Comparison of ENCODE assay signal across 9 cellular contexts in genomic region chr11:85664561-85665481, GRCh38.
DNase-seq lines count a peak whose midpoint lies in the region; ATAC-seq, FAIRE-seq and TF ChIP-seq lines count a peak whose summit lies in the region.
"Had no signal": no experiment of that assay in that cellular context is flagged by ENCODE, and none has a peak within 500 bp of the region (broad histone marks: within the 10 kb centered on the region; RNA-seq: fewer than 3 reads in every experiment).

A gene with protein sequence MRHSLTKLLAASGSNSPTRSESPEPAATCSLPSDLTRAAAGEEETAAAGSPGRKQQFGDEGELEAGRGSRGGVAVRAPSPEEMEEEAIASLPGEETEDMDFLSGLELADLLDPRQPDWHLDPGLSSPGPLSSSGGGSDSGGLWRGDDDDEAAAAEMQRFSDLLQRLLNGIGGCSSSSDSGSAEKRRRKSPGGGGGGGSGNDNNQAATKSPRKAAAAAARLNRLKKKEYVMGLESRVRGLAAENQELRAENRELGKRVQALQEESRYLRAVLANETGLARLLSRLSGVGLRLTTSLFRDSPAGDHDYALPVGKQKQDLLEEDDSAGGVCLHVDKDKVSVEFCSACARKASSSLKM (minus strand): TSS chr11:85665129. CDS start chr11:85664875, 254 bp downstream.

- ATAC-seq in GM19025 (IDR thresholded peaks at IDR 0.05; ENCODE audit: low read depth, unreplicated experiment) (peak; percentile 89), HG03342 (IDR thresholded peaks at IDR 0.05; ENCODE audit: unreplicated experiment) (peak; percentile 87)
- peak; percentile 64 for ATAC-seq in central memory CD8-positive, alpha-beta T cell (replicated peaks; ENCODE audit: extremely low read depth, poor library complexity, severe bottlenecking)

- DNase-seq in AG09309 (ENCODE audit: low read depth) (peak; percentile 76), NCI-H446 (lab: John Stamatoyannopoulos, UW) (peak; percentile 90 to 98)
- peak; percentile 87 for DNase-seq in activated CD4-positive, CD25-positive, alpha-beta regulatory T cell treated with anti-CD3 and anti-CD28 coated beads, Interleukin-2, amount 50 U/mL, for 16 hours (ENCODE audit: low read depth, low spot score)
- peak; percentile 83 to 90 for DNase-seq in central memory CD8-positive, alpha-beta T cell (ENCODE audit: low spot score in 2 of 2)
- DNase-seq in stimulated activated CD4-positive, alpha-beta T cell treated with anti-CD3 and anti-CD28 coated beads, Interleukin-12 subunit alpha, Interleukin-12 subunit beta, amount 100 ng/mL, for 4 hours: peak; percentile 91

- peak within 1 kb of the TSS; percentile 72 for H3K4me3 ChIP-seq in AG09309 (ENCODE audit: control insufficient read depth, low read depth, low read length)

- H3K27ac Mint-ChIP-seq in central memory CD8-positive, alpha-beta T cell (ENCODE audit: low read depth): peak within 1 kb of the TSS; percentile 100

- peak; percentile 97 for FAIRE-seq in islet of Langerhans (lab: Jason Lieb, UNC)
- FAIRE-seq: colon had no signal

- peaks cover 50% of the 10 kb centered on the region for H3K36me3 Mint-ChIP-seq in central memory CD8-positive, alpha-beta T cell (ENCODE audit: insufficient read depth)

- TF ChIP-seq CTCF in AG09309 (IDR thresholded peaks at IDR 0.05; ENCODE audit: control insufficient read depth, insufficient read depth, low read depth, low read length, missing control alignments): peak; percentile 6

- H3K9me3 Mint-ChIP-seq in central memory CD8-positive, alpha-beta T cell: no peaks in the 10 kb centered on the region

- peak within 1 kb of the TSS; percentile 98 for H3K4me3 Mint-ChIP-seq in central memory CD8-positive, alpha-beta T cell

- H3K4me1 Mint-ChIP-seq in central memory CD8-positive, alpha-beta T cell: peaks cover 52% of the 10 kb centered on the region

- no peaks in the 10 kb centered on the region for H3K27me3 Mint-ChIP-seq in central memory CD8-positive, alpha-beta T cell

Comparison
In these comparisons a context has a peak if more than half of its experiments do, and no peak if none do; other contexts are left out.
1. Peak in every context shown above with its lines: DNase-seq, ATAC-seq and H3K4me3 ChIP-seq.